8 cellular contexts compared by ENCODE assay signal in genomic region chr1:75575837-75576236, GRCh38. TPM values are rescaled to one million over a fixed set of nuclear protein-coding genes. Genes with fewer than 3 reads are reported as not detected.
"Had no signal": no experiment of that assay in that cellular context is flagged by ENCODE, and none has a peak within 500 bp of the region (broad histone marks: within the 10 kb centered on the region; RNA-seq: fewer than 3 reads in every experiment).

No MANE protein-coding gene starts in this region.

- H3K4me3 ChIP-seq: GM23248, GM23338, HAP-1 had no signal

- H3K9ac ChIP-seq: GM23248 had no signal

- ATAC-seq: GM23338, HCT116 had no signal

- DNase-seq: GM23248, H7, H9, HCEC 1CT, HFFc6 had no signal

- H3K27ac ChIP-seq: GM23248 had no signal

- H3K9me3 ChIP-seq: HAP-1 had no signal

- H3K4me1 ChIP-seq: HAP-1 had no signal

- H3K36me3 ChIP-seq: HAP-1 had no signal

- H3K4me2 ChIP-seq: GM23338 had no signal

- H3K9me3 Mint-ChIP-seq: GM23338, H9 had no signal

- H2AFZ ChIP-seq: GM23248, GM23338 had no signal

- H3K4me1 Mint-ChIP-seq: GM23338, H9 had no signal

- H3K27ac Mint-ChIP-seq: GM23338, H9, HFFc6 had no signal

- H3K4me3 Mint-ChIP-seq: GM23338, H9, HFFc6 had no signal

RNA-seq across cellular contexts. Expression of gene SLC44A5, which starts 35.1 kb away (rescaled TPM):
- total RNA-seq: GM23248, HFFc6 had no signal
- polyA plus RNA-seq: GM23248 had no signal
